8 cellular contexts compared by ENCODE assay signal in genomic region chr2:158969717-158970521, GRCh38. TPM values are rescaled to one million over a fixed set of nuclear protein-coding genes. Genes with fewer than 3 reads are reported as not detected.
DNase-seq lines count a peak whose midpoint lies in the region; ATAC-seq, FAIRE-seq and TF ChIP-seq lines count a peak whose summit lies in the region.

No MANE protein-coding gene starts in this region.

- H3K9me1 ChIP-seq in keratinocyte (ENCODE audit: control insufficient read depth, extremely low read depth, insufficient read depth, low read length): no peaks in the 10 kb centered on the region

- no peaks in the 10 kb centered on the region for H3K9me2 ChIP-seq in Loucy (replicated peaks; ENCODE audit: low read depth, low read length)

- peaks cover 11% of the 10 kb centered on the region for H3F3A ChIP-seq in Loucy (ENCODE audit: low read depth)

- H3K36me3 ChIP-seq in Loucy (ENCODE audit: insufficient read depth, low read length): no peaks in the 10 kb centered on the region
- no peaks in the 10 kb centered on the region for H3K36me3 ChIP-seq in breast epithelium
- H3K36me3 ChIP-seq in keratinocyte (ENCODE audit: control insufficient read depth in 2 of 2, extremely low read depth in 1 of 2, insufficient read depth in 2 of 2, low read length in 2 of 2): peaks cover 0 to 2% of the 10 kb centered on the region in 2 experiments
- no peaks in the 10 kb centered on the region for H3K36me3 ChIP-seq in small intestine (ENCODE audit: control insufficient read depth in 2 of 2, insufficient read depth in 2 of 2, low read length in 2 of 2)

- H3K27ac ChIP-seq in breast epithelium: peak overlapping the region; percentile 92 to 94
- peak overlapping the region; percentile 87 for H3K27ac ChIP-seq in keratinocyte (ENCODE audit: control insufficient read depth, insufficient read depth, low read length)
- H3K27ac ChIP-seq in small intestine (ENCODE audit: low read depth in 1 of 2, low read length in 1 of 2): peak overlapping the region; percentile 76 to 84

- intact Hi-C loops in breast epithelium (cut with DNase I; ENCODE audit: low total_unique reads): no loop called here

- H3K4me2 ChIP-seq in Loucy (ENCODE audit: low read depth, low read length, poor library complexity, severe bottlenecking) (peak overlapping the region; percentile 93), keratinocyte (ENCODE audit: control insufficient read depth, extremely low read depth, insufficient read depth, low read depth, low read length) (peak overlapping the region; percentile 88)

- H3K9me3 ChIP-seq in Loucy (ENCODE audit: insufficient read depth, low read depth, low read length) (no peaks in the 10 kb centered on the region), breast epithelium (no peaks in the 10 kb centered on the region), keratinocyte (ENCODE audit: control insufficient read depth, low read depth, low read length) (no peaks in the 10 kb centered on the region), small intestine (ENCODE audit: control insufficient read depth, low read depth) (no peaks in the 10 kb centered on the region)

- peaks cover 13% of the 10 kb centered on the region for H3K4me1 ChIP-seq in Loucy (ENCODE audit: insufficient read depth, low read length, poor library complexity, severe bottlenecking)
- peaks cover 0 to 13% of the 10 kb centered on the region in 2 donors for H3K4me1 ChIP-seq in breast epithelium
- H3K4me1 ChIP-seq in keratinocyte (ENCODE audit: control insufficient read depth, extremely low read depth, insufficient read depth, low read length): peaks cover 47% of the 10 kb centered on the region
- H3K4me1 ChIP-seq in small intestine (ENCODE audit: control insufficient read depth in 2 of 2, insufficient read depth in 1 of 2, low read depth in 1 of 2, low read length in 1 of 2): peaks cover 2 to 4% of the 10 kb centered on the region in 2 donors

- no peak for TF ChIP-seq POLR2A in breast epithelium (IDR thresholded peaks at IDR 0.05)

- TF ChIP-seq CTCF in Loucy (conservative IDR thresholded peaks at IDR 0.05; ENCODE audit: low read length) (no peak), breast epithelium (IDR thresholded peaks at IDR 0.05) (no peak), keratinocyte (optimal IDR thresholded peaks at IDR 0.05 in 1 of 3, IDR thresholded peaks at IDR 0.05 in 1 of 3, conservative IDR thresholded peaks at IDR 0.05 in 1 of 3; ENCODE audit: extremely low read depth in 1 of 3, insufficient read depth in 2 of 3, low read length in 3 of 3) (no peak)

- peak overlapping the region; percentile 74 for H3K9ac ChIP-seq in Loucy (ENCODE audit: low read depth, low read length, poor library complexity, severe bottlenecking)
- H3K9ac ChIP-seq in keratinocyte (ENCODE audit: control insufficient read depth, extremely low read depth, insufficient read depth, low read length): peak overlapping the region; percentile 91

- peaks cover 19% of the 10 kb centered on the region for H3K27me3 ChIP-seq in Loucy (ENCODE audit: insufficient read depth, low read length, poor library complexity, severe bottlenecking)
- H3K27me3 ChIP-seq in breast epithelium: no peaks in the 10 kb centered on the region
- H3K27me3 ChIP-seq in keratinocyte (ENCODE audit: control insufficient read depth, extremely low read depth, insufficient read depth, low read length): no peaks in the 10 kb centered on the region
- no peaks in the 10 kb centered on the region for H3K27me3 ChIP-seq in small intestine (ENCODE audit: control insufficient read depth in 2 of 2, insufficient read depth in 2 of 2, low read length in 2 of 2)

- peak overlapping the region; percentile 77 for H3K4me3 ChIP-seq in Loucy (ENCODE audit: low read length, poor library complexity, severe bottlenecking)
- H3K4me3 ChIP-seq in breast epithelium: peak overlapping the region; percentile 80 to 90 (median 81)
- H3K4me3 ChIP-seq in keratinocyte (ENCODE audit: control insufficient read depth in 2 of 3, extremely low read depth in 1 of 3, insufficient read depth in 2 of 3, low read depth in 1 of 3, low read length in 3 of 3): peak overlapping the region; percentile 79 to 97 (median 95)
- H3K4me3 ChIP-seq in small intestine (ENCODE audit: low read depth in 1 of 2, low read length in 2 of 2): peak overlapping the region; percentile 83 to 84

- 1 to 3% (median 3%) methylated on average over 27 of the region's 27 CpGs for WGBS in small intestine, 3 donors

- H2AFZ ChIP-seq in Loucy (ENCODE audit: low read length) (peak overlapping the region; percentile 95), keratinocyte (ENCODE audit: control insufficient read depth, low read length) (peak overlapping the region; percentile 79)

- DNase-seq in Daoy (ENCODE audit: low read depth) (peak; percentile 45), breast epithelium (ENCODE audit: low spot score in 2 of 2) (peak; percentile 34 to 58), keratinocyte (ENCODE audit: low read depth, low spot score) (no peak), small intestine (peak; percentile 64), GOT3 (lab: John Stamatoyannopoulos, UW) (no peak), DMS153 (lab: John Stamatoyannopoulos, UW) (no peak)

- ATAC-seq in HG02571 (IDR thresholded peaks at IDR 0.05; ENCODE audit: unreplicated experiment): no peak

- FAIRE-seq in keratinocyte (lab: Jason Lieb, UNC): peak; percentile 63
- FAIRE-seq in small intestine (lab: Jason Lieb, UNC): no peak

- H4K20me1 ChIP-seq in Loucy (ENCODE audit: insufficient read depth, low read length, poor library complexity, severe bottlenecking): no peaks in the 10 kb centered on the region
- H4K20me1 ChIP-seq in keratinocyte (ENCODE audit: control insufficient read depth, extremely low read depth, insufficient read depth, low read length): peaks cover 19% of the 10 kb centered on the region

- H3K79me2 ChIP-seq in Loucy (ENCODE audit: insufficient read depth, low read length): no peaks in the 10 kb centered on the region
- peaks cover 63% of the 10 kb centered on the region for H3K79me2 ChIP-seq in keratinocyte (ENCODE audit: control insufficient read depth, insufficient read depth, low read length)

- dilution Hi-C loops in keratinocyte (cut with MboI; ENCODE audit: extremely low pct_ligation_motif_present, low sequenced_read_pairs): no loop called here

RNA-seq across cellular contexts. Expression of gene TANC1, which starts 1.5 kb away (rescaled TPM):
- 13.7 and 19.3 TPM in 2 replicates for total RNA-seq in Daoy (2014; rRNA removed; shearing (Covaris generic))
- total RNA-seq in breast epithelium: 10 to 100 TPM; 18.9 to 62.3 (median 58.4) TPM
- polyA plus RNA-seq in keratinocyte (30.6 to 33.5 TPM (median 32.1 TPM) in 3 replicates), small intestine (1 to 10 TPM; 7.4 to 8.9 (median 8.6) TPM)
- polyA plus RNA-seq in keratinocyte (2011; ENCODE audit: low read depth): 9.5 TPM
- 15.8 and 21.1 TPM in 2 replicates for polyA plus RNA-seq in keratinocyte (2011; cell fraction: cytosol; rRNA removed)
- 68.8 and 75.6 TPM in 2 replicates for polyA plus RNA-seq in keratinocyte (2011; cell fraction: nucleus; rRNA removed)
- polyA plus RNA-seq in keratinocyte (2012; ENCODE audit: low replicate concordance): 17.3 and 21.0 TPM in 2 replicates
- polyA minus RNA-seq in keratinocyte: 47.9 to 95.9 TPM (median 87.9 TPM) in 3 replicates
- 38.4 TPM for polyA minus RNA-seq in keratinocyte (2011; cell fraction: cytosol; rRNA and poly(A)+ RNA removed)
- polyA minus RNA-seq in keratinocyte (2011; cell fraction: nucleus; rRNA and poly(A)+ RNA removed): 94.2 and 157 TPM in 2 replicates

Comparison
In these comparisons a context has a peak if more than half of its experiments do, and no peak if none do; other contexts are left out.
1. DNase-seq: peak in Daoy (single experiment), breast epithelium (2 of 2) and small intestine (single experiment); none in keratinocyte (single experiment), GOT3 (single experiment) and DMS153 (single experiment).
2. Peak in every context shown above with its lines, with median percentiles within 50 percentile points of each other: H3K4me3 ChIP-seq and H3K27ac ChIP-seq.